Comparison of ENCODE assay signal across 1 cellular context in genomic region chr5:132471944-132472343, GRCh38.
TF ChIP-seq lines count a peak whose summit lies in the region.

No MANE protein-coding gene starts in this region.

TF ChIP-seq in IMR-90, 13 proteins besides CTCF, POLR2A, EP300 and RAD21 (continued from another document):
- TF ChIP-seq ELK1 (IDR thresholded peaks at IDR 0.05; ENCODE audit: borderline replicate concordance, low read depth, low read length) = no peak
- no peak for TF ChIP-seq SMC3 (IDR thresholded peaks at IDR 0.05; ENCODE audit: low read depth, low read length)
- no peak for TF ChIP-seq RFX5 (IDR thresholded peaks at IDR 0.05; ENCODE audit: low read depth, low read length)
- no peak for TF ChIP-seq MAFK (IDR thresholded peaks at IDR 0.05; ENCODE audit: low read depth, low read length)
- no peak for TF ChIP-seq CEBPB (IDR thresholded peaks at IDR 0.05; ENCODE audit: low read depth, low read length)
